ENCODE assay signal across 19 cellular contexts in genomic region chr5:10896016-10896415, GRCh38.
A peak's percentile ranks its signal among the peaks of the same experiment; 100 is the strongest.
DNase-seq lines count a peak whose midpoint lies in the region; ATAC-seq and TF ChIP-seq lines count a peak whose summit lies in the region.
"Had no signal": no experiment of that assay in that cellular context is flagged by ENCODE, and none has a peak within 500 bp of the region (broad histone marks: within the 10 kb centered on the region; RNA-seq: fewer than 3 reads in every experiment).

No MANE protein-coding gene starts in this region.

- no peak for TF ChIP-seq POLR2A in lower leg skin (IDR thresholded peaks at IDR 0.05)

- H2AFZ ChIP-seq in PC-3 (ENCODE audit: low read length) (0 out of 2 replicates have a peak overlapping the region, but pooled peaks have one; percentile 6), hepatocyte (no peak overlapping the region)
- H2AFZ ChIP-seq: GM23248 had no signal

- ATAC-seq in PC-3: peak; percentile 87
- ATAC-seq: Right ventricle myocardium inferior had no signal

- H3K79me2 ChIP-seq in PC-3 (ENCODE audit: low read length): no peaks in the 10 kb centered on the region
- H3K79me2 ChIP-seq in hepatocyte: no peaks in the 10 kb centered on the region

- H4K20me1 ChIP-seq in PC-3 (ENCODE audit: low read length): no peaks in the 10 kb centered on the region
- H4K20me1 ChIP-seq in hepatocyte (ENCODE audit: insufficient read depth, poor library complexity, severe bottlenecking): no peaks in the 10 kb centered on the region

- no peak overlapping the region for H3K9ac ChIP-seq in PC-3 (ENCODE audit: low read length)
- H3K9ac ChIP-seq: GM23248, KMS-11, SK-N-SH had no signal

- BruUV-seq in PC-3 (replicated peaks; lab: Mats Ljungman, UMichigan): no TSS peak

- H3K9me2 ChIP-seq in PC-3 (replicated peaks; ENCODE audit: low read length): no peaks in the 10 kb centered on the region
- H3K9me2 ChIP-seq in hepatocyte (replicated peaks; ENCODE audit: insufficient read depth): no peaks in the 10 kb centered on the region
- H3K9me2 ChIP-seq: SK-N-SH had no signal

- H3K9me3 ChIP-seq in PC-3 (ENCODE audit: low read length) (no peaks in the 10 kb centered on the region), hepatocyte (ENCODE audit: low read depth) (no peaks in the 10 kb centered on the region)
- H3K9me3 ChIP-seq: SK-N-SH had no signal

- CTCF ChIA-PET in PC-3 (lab: Charles Lee): no interaction called here

- POLR2A ChIA-PET in PC-3 (lab: Charles Lee; ENCODE audit: unreplicated experiment): no interaction called here

- H3F3A ChIP-seq in PC-3 (ENCODE audit: low read length, unreplicated experiment): no peaks in the 10 kb centered on the region

- H3K36me3 ChIP-seq in PC-3 (ENCODE audit: low read depth, low read length) (no peaks in the 10 kb centered on the region), hepatocyte (replicated peaks; ENCODE audit: insufficient read depth, low read depth) (no peaks in the 10 kb centered on the region)
- H3K36me3 ChIP-seq: MG63 had no signal

- H3K4me3 ChIP-seq in PC-3 (ENCODE audit: low read length) (no peak overlapping the region), hepatocyte (no peak overlapping the region), retinal pigment epithelial cell (ENCODE audit: low read length) (no peak overlapping the region), lower leg skin (ENCODE audit: low read depth, poor library complexity, severe bottlenecking) (no peak overlapping the region)
- H3K4me3 ChIP-seq: GM23248, MG63 had no signal

- intact Hi-C loops in PC-3 (cut with micrococcal nuclease): no loop called here
- intact Hi-C loops in lower leg skin (cut with DNase I; ENCODE audit: low total_unique reads): no loop called here

- peak; percentile 55 for DNase-seq in ELR (ENCODE audit: low read depth)
- DNase-seq in PC-3: peak; percentile 77
- peak; percentile 27 for DNase-seq in hepatocyte (ENCODE audit: low spot score)
- peak; percentile 34 for DNase-seq in retinal pigment epithelial cell (ENCODE audit: low read depth)
- DNase-seq in lower leg skin (ENCODE audit: low spot score in 2 of 2): no peak
- no peak for DNase-seq in stimulated activated CD4-positive, alpha-beta T cell treated with anti-CD3 and anti-CD28 coated beads, Interleukin-2, amount 100 ng/mL, for 24 hours
- DNase-seq in activated naive CD4-positive, alpha-beta T cell treated with Interleukin-2 at 50 U/mL for 16 hours: no peak
- DNase-seq: ACHN, AML-193, GM23248, MG63, NCI-H1092, NCI-H146, NCI-H2081, NCI-H510A, NCI-H82, SK-N-SH had no signal

- no peak for TF ChIP-seq CTCF in PC-3 (conservative IDR thresholded peaks at IDR 0.05; ENCODE audit: low read depth, low read length)
- TF ChIP-seq CTCF in hepatocyte (IDR thresholded peaks at IDR 0.05; ENCODE audit: poor library complexity): no peak
- no peak for TF ChIP-seq CTCF in retinal pigment epithelial cell (conservative IDR thresholded peaks at IDR 0.05; ENCODE audit: low read depth, low read length)
- no peak for TF ChIP-seq CTCF in lower leg skin (IDR thresholded peaks at IDR 0.05)

- peaks cover 22% of the 10 kb centered on the region for H3K4me1 ChIP-seq in PC-3 (ENCODE audit: insufficient read depth, low read length)
- no peaks in the 10 kb centered on the region for H3K4me1 ChIP-seq in hepatocyte (ENCODE audit: insufficient read depth)

- no peaks in the 10 kb centered on the region for H3K27me3 ChIP-seq in PC-3 (ENCODE audit: low read length)
- no peaks in the 10 kb centered on the region for H3K27me3 ChIP-seq in hepatocyte
- H3K27me3 ChIP-seq: MG63 had no signal

- H3K4me2 ChIP-seq in PC-3 (ENCODE audit: low read length): peak overlapping the region; percentile 12; the same call in 1 of the 2 replicates
- H3K4me2 ChIP-seq in hepatocyte: no peak overlapping the region
- H3K4me2 ChIP-seq: KMS-11, SK-N-SH had no signal

- 54% methylated on average over 1 of the region's 1 CpG for WGBS in hepatocyte (ENCODE audit: low lambda C conversion rate, missing lambda C conversion rate)
- 71 to 88% methylated on average over 1 of the region's 1 CpG for WGBS in lower leg skin, 2 donors

- H3K27ac ChIP-seq in PC-3 (ENCODE audit: low read length): 0 out of 2 replicates have a peak overlapping the region, but pooled peaks have one; percentile 0
- no peak overlapping the region for H3K27ac ChIP-seq in hepatocyte
- H3K27ac ChIP-seq: GM23248, KMS-11 had no signal

Comparison
In these comparisons a context has a peak if more than half of its experiments do, and no peak if none do; other contexts are left out.
1. DNase-seq: peak in ELR (single experiment), PC-3 (single experiment), hepatocyte (single experiment) and retinal pigment epithelial cell (single experiment); none in lower leg skin (0 of 2), stimulated activated CD4-positive, alpha-beta T cell treated with anti-CD3 and anti-CD28 coated beads, Interleukin-2, amount 100 ng/mL, for 24 hours (0 of 2) and activated naive CD4-positive, alpha-beta T cell treated with Interleukin-2 at 50 U/mL for 16 hours (single experiment).